In the genomic region with DNA sequence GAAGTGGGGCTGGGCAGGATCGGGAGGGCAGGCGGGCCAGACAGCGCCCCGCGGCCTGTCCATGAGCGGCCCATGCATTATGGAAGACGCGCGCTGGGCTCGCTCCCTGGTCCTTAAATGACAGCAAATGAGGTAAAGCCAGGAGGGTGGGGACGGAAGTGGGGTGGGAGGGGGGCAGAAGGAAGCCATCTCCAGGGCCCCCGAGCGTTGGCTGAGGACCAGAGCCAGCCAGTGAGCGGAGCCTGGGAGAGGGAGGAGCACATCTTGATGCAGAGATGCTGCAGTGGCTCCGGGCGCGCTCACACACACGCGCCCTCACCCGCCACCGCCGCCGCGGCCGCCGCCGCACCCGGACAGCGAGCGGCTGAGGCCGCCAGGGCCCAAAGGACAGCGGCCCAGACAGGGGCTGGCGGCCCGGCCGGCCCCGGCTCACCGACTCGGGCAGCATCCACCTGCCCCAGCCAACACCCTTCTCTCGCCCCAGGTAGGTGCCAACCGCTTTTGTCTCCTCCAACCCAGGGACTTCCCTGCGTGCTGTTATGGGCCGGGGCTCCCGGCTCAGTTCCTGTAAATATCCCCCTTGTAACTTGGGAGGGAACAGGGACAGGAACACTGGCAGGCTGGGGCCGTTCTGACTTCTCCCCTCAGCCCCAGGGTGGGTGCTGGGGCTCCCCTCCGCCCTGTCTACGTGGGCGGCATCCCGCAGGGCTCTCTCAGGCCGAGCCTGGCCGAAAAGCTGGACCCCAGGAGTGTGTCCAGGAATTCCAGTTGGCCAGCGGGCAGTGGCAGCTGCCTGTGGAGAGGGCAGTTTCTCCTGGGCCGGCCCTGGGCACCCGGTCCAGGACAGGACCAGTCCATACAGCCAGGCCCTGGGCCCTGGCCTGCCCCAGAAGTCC, we compare ENCODE assay signal across 1 cellular context.
TF ChIP-seq lines count a peak whose summit lies in the region.

Gene CNTN2 (plus strand): TSS at position 302 of the 896 bp plus-strand sequence. CDS start 9,974 bp downstream, outside the sequence.

TF ChIP-seq in GM23338, 12 proteins besides CTCF, POLR2A, EP300 and RAD21 (continued from another document):
- TF ChIP-seq REST (IDR thresholded peaks at IDR 0.05; ENCODE audit: unreplicated experiment) (no peak), ZNF331 (CRISPR knock-in tag; IDR thresholded peaks at IDR 0.05; ENCODE audit: low read depth) (no peak), POLR2AphosphoS5 (IDR thresholded peaks at IDR 0.05; ENCODE audit: low read depth) (no peak), EZH2phosphoT487 (IDR thresholded peaks at IDR 0.05; ENCODE audit: unreplicated experiment) (no peak)
TF ChIP-seq in GM23338: peak in this region for 0.
